1 cellular context compared by ENCODE assay signal in genomic region chr7:50696810-50697582, GRCh38.
TF ChIP-seq lines count a peak whose summit lies in the region.

No MANE protein-coding gene starts in this region.

TF ChIP-seq in GM23338, 12 proteins besides CTCF, POLR2A, EP300 and RAD21 (continued from another document):
- no peak for TF ChIP-seq REST (IDR thresholded peaks at IDR 0.05; ENCODE audit: unreplicated experiment)
- TF ChIP-seq NANOG (IDR thresholded peaks at IDR 0.05; ENCODE audit: borderline replicate concordance) = no peak
- no peak for TF ChIP-seq ZNF114 (CRISPR knock-in tag; IDR thresholded peaks at IDR 0.05)
- TF ChIP-seq POLR2AphosphoS5 (IDR thresholded peaks at IDR 0.05; ENCODE audit: low read depth) = no peak
- no peak for TF ChIP-seq EZH2 (IDR thresholded peaks at IDR 0.05; ENCODE audit: low read depth, unreplicated experiment)
- TF ChIP-seq EZH2phosphoT487 (IDR thresholded peaks at IDR 0.05; ENCODE audit: unreplicated experiment) = no peak
- TF ChIP-seq STAT1 (IDR thresholded peaks at IDR 0.05; ENCODE audit: unreplicated experiment) = no peak
TF ChIP-seq in GM23338: peak in this region for 0.
